In genomic region chr6:75275067-75275466, GRCh38 we compare ENCODE assay signal across 14 cellular contexts. TPM values are rescaled to one million over a fixed set of nuclear protein-coding genes. Genes with fewer than 3 reads are reported as not detected.
DNase-seq lines count a peak whose midpoint lies in the region; ATAC-seq and TF ChIP-seq lines count a peak whose summit lies in the region.
"Had no signal": no experiment of that assay in that cellular context is flagged by ENCODE, and none has a peak within 500 bp of the region (broad histone marks: within the 10 kb centered on the region; RNA-seq: fewer than 3 reads in every experiment).

No MANE protein-coding gene starts in this region.

- no peaks in the 10 kb centered on the region for H3K27me3 ChIP-seq in A673 (replicated peaks; ENCODE audit: insufficient read depth, low read depth, low read length, poor library complexity)
- no peaks in the 10 kb centered on the region for H3K27me3 ChIP-seq in HAP-1 (ENCODE audit: low read depth)
- no peaks in the 10 kb centered on the region for H3K27me3 ChIP-seq in tibial nerve
- H3K27me3 ChIP-seq: esophagus squamous epithelium, thyroid gland had no signal

- BruUV-seq in A673 (replicated peaks; lab: Mats Ljungman, UMichigan) = no TSS peak

- TF ChIP-seq POLR2A in tibial nerve (IDR thresholded peaks at IDR 0.05) = no peak

- H3K4me1 ChIP-seq in A673 (ENCODE audit: insufficient read depth, low read length, poor library complexity, severe bottlenecking) = peaks cover 28% of the 10 kb centered on the region
- peaks cover 12% of the 10 kb centered on the region for H3K4me1 ChIP-seq in HAP-1
- peaks cover 0 to 74% (median 13%) of the 10 kb centered on the region in 4 donors for H3K4me1 ChIP-seq in tibial nerve

- no peak for TF ChIP-seq EP300 in tibial nerve (IDR thresholded peaks at IDR 0.05)

- POLR2A ChIA-PET in A673 (lab: Charles Lee; ENCODE audit: low non-redundant PET) (interaction anchor here (0.7 kb wide), 1 partner anchor 10 kb away, joined by 7 read pairs; no protein-coding TSS in a partner anchor), T-cell (lab: Charles Lee) (interaction anchor here in 1 of 2 donors (1.5 kb wide), 1 partner anchor 9 kb away, joined by 6 read pairs; the partner anchor contains the start of gene TMEM30A)

- intact Hi-C loops in A673 (cut with micrococcal nuclease; ENCODE audit: unreplicated experiment) = no loop called here

- H3K36me3 Mint-ChIP-seq in T-cell = peaks cover 49% of the 10 kb centered on the region

- peak overlapping the region; percentile 23 to 79 for H3K27ac Mint-ChIP-seq in T-cell
- H3K27ac Mint-ChIP-seq: mesothelial cell of epicardium had no signal

- no peak overlapping the region for H3K4me3 Mint-ChIP-seq in T-cell
- H3K4me3 Mint-ChIP-seq: mesothelial cell of epicardium had no signal

- no peaks in the 10 kb centered on the region for H3K9me3 Mint-ChIP-seq in T-cell

- H3K4me1 Mint-ChIP-seq in T-cell = peaks cover 77 to 80% (median 79%) of the 10 kb centered on the region in 3 donors

- peaks cover 8% of the 10 kb centered on the region for H3K36me3 ChIP-seq in A673 (ENCODE audit: insufficient read depth, low read length, poor library complexity, severe bottlenecking)
- peaks cover 19% of the 10 kb centered on the region; the same call in 1 of the 2 replicates for H3K36me3 ChIP-seq in HAP-1 (replicated peaks)
- peaks cover 0 to 4% (median 3%) of the 10 kb centered on the region in 3 donors for H3K36me3 ChIP-seq in tibial nerve
- H3K36me3 ChIP-seq: thyroid gland had no signal

- H3K4me3 ChIP-seq in A673 (ENCODE audit: low read depth, low read length, poor library complexity, severe bottlenecking) = no peak overlapping the region
- H3K4me3 ChIP-seq in HAP-1 = no peak overlapping the region
- no peak overlapping the region for H3K4me3 ChIP-seq in tibial nerve
- H3K4me3 ChIP-seq: esophagus squamous epithelium, thyroid gland had no signal

- CTCF ChIA-PET in A673 (lab: Charles Lee) (no interaction called here), T-cell (lab: Charles Lee) (interaction anchor here (0.7 to 1.3 kb wide), 3 partner anchors 8 to 22 kb away, joined by 3 read pairs; no protein-coding TSS in a partner anchor)

- H3K9me3 ChIP-seq in A673 (ENCODE audit: low read depth, low read length, poor library complexity, severe bottlenecking) (peaks cover 12% of the 10 kb centered on the region), HAP-1 (0 out of 2 replicates have a peak, but pooled peaks cover 3% of the 10 kb centered on the region), tibial nerve (no peaks in the 10 kb centered on the region)
- H3K9me3 ChIP-seq: thyroid gland had no signal

- ATAC-seq in T-cell (replicated peaks in 1 of 4) = no peak
- no peak for ATAC-seq in GM19023 (IDR thresholded peaks at IDR 0.05; ENCODE audit: unreplicated experiment)

- no peaks in the 10 kb centered on the region for H3K27me3 Mint-ChIP-seq in T-cell

- in situ Hi-C loops in HAP-1 (cut with MboI; ENCODE audit: low sequenced_read_pairs) = no loop called here

- H3K27ac ChIP-seq in A673 (ENCODE audit: low read depth, low read length, poor library complexity, severe bottlenecking) (no peak overlapping the region), tibial nerve (no peak overlapping the region)
- H3K27ac ChIP-seq: esophagus squamous epithelium, thyroid gland had no signal

- DNase-seq in A673 (ENCODE audit: low spot score) (peak; percentile 38), EL (peak; percentile 93), T-cell (no peak), fibroblast of peridontal ligament (ENCODE audit: extremely low read depth) (peak; percentile 80), HAP-1 (ENCODE audit: low spot score in 2 of 2) (no peak), tibial nerve (ENCODE audit: low spot score in 2 of 2) (no peak), SIG-M5 (lab: John Stamatoyannopoulos, UW) (no peak)
- DNase-seq: activated CD8-positive, alpha-beta memory T cell treated with anti-CD3 and anti-CD28 coated beads, Interleukin-2, amount 50 U/mL, for 4 hours; DMS79; esophagus squamous epithelium; NCI-H1048; thyroid gland had no signal

- TF ChIP-seq CTCF in A673 (conservative IDR thresholded peaks at IDR 0.05; ENCODE audit: low read depth, low read length) (no peak), tibial nerve (IDR thresholded peaks at IDR 0.05) (no peak)

RNA-seq across cellular contexts. Expression of gene TMEM30A, which starts 9.5 kb away (rescaled TPM):
- total RNA-seq in A673 (2021) (54.2 and 63.9 TPM in 2 replicates), T-cell (10 to 100 TPM; 43.4 to 67.6 (median 55.1) TPM), tibial nerve (100 to 1,000 TPM in 1 of 4 donors, 10 to 100 TPM in 3; 62.4 to 101 (median 76.9) TPM)

RNA-seq across cellular contexts. Expression of gene COX7A2, which starts 31.5 kb away (rescaled TPM):
- total RNA-seq in A673 (2021) = 442 and 451 TPM in 2 replicates
- total RNA-seq in T-cell = 100 to 1,000 TPM; 195 to 213 (median 198) TPM
- 100 to 1,000 TPM; 178 to 529 (median 230) TPM for total RNA-seq in tibial nerve

Comparison
In these comparisons a context has a peak if more than half of its experiments do, and no peak if none do; other contexts are left out.
1. DNase-seq: peak in A673 (single experiment), EL (single experiment) and fibroblast of peridontal ligament (single experiment); none in T-cell (0 of 34), HAP-1 (0 of 2), tibial nerve (0 of 2) and SIG-M5 (single experiment).